In the genomic region with DNA sequence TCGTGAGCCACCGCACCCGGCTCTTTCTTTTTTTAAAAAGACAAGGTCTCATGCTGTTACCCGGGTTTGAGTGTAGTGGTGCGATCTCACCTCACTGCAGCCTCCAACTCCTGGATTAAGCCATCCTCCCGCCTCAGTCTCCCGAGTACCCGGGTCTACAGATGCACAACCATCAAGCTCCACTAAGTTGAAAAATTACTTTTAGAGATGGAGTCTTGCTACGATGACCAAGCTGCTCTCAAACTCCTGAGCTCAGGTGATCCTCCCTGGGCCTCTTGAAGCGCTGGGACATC, we compare ENCODE assay signal across 1 cellular context.
TF ChIP-seq lines count a peak whose summit lies in the region.

No MANE protein-coding gene starts in this region.

TF ChIP-seq in HCT116, 20 proteins besides CTCF, POLR2A, EP300 and RAD21 (continued from another document):
- TF ChIP-seq, protein P1, sequence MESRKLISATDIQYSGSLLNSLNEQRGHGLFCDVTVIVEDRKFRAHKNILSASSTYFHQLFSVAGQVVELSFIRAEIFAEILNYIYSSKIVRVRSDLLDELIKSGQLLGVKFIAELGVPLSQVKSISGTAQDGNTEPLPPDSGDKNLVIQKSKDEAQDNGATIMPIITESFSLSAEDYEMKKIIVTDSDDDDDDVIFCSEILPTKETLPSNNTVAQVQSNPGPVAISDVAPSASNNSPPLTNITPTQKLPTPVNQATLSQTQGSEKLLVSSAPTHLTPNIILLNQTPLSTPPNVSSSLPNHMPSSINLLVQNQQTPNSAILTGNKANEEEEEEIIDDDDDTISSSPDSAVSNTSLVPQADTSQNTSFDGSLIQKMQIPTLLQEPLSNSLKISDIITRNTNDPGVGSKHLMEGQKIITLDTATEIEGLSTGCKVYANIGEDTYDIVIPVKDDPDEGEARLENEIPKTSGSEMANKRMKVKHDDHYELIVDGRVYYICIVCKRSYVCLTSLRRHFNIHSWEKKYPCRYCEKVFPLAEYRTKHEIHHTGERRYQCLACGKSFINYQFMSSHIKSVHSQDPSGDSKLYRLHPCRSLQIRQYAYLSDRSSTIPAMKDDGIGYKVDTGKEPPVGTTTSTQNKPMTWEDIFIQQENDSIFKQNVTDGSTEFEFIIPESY (IDR thresholded peaks at IDR 0.05; ENCODE audit: extremely low read depth, insufficient replicate concordance, low read length) = no peak
- TF ChIP-seq POLR2AphosphoS5 (IDR thresholded peaks at IDR 0.05; ENCODE audit: low read depth, low read length) (no peak), SP1 (IDR thresholded peaks at IDR 0.05; ENCODE audit: low read depth) (no peak), ZFX (IDR thresholded peaks at IDR 0.05) (no peak), EGR1 (IDR thresholded peaks at IDR 0.05; ENCODE audit: low read depth) (no peak), EZH2phosphoT487 (IDR thresholded peaks at IDR 0.05; ENCODE audit: borderline replicate concordance) (no peak), TCF7L2 (IDR thresholded peaks at IDR 0.05; ENCODE audit: borderline replicate concordance, extremely low read depth, insufficient read depth, insufficient read length) (no peak), SIN3A (IDR thresholded peaks at IDR 0.05; ENCODE audit: low read depth) (no peak)
- TF ChIP-seq, protein P2, sequence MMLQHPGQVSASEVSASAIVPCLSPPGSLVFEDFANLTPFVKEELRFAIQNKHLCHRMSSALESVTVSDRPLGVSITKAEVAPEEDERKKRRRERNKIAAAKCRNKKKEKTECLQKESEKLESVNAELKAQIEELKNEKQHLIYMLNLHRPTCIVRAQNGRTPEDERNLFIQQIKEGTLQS (IDR thresholded peaks at IDR 0.05) = no peak
TF ChIP-seq in HCT116: peak in this region for 0.
